In the genomic region with DNA sequence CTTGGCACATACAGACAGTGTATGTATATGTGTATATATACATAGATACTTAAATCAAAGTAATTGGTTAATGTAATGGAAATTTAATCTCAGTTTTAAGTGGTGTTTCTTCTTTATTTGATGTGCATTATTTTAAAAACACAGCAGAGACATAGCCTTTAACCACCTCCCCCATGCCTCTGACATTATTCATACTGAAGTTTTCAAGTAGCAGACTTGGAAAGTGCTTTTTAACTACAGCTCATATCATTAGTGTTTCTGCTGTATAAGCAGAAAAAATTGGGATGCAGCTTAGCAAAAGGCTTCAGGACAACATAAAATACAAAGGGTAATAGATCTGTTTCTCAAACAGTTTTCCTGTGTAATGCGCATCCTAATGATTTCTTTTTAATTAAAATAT, we compare ENCODE assay signal across 11 cellular contexts. TPM values are rescaled to one million over a fixed set of nuclear protein-coding genes. Genes with fewer than 3 reads are reported as not detected.
DNase-seq lines count a peak whose midpoint lies in the region; ATAC-seq and TF ChIP-seq lines count a peak whose summit lies in the region.
"Had no signal": no experiment of that assay in that cellular context is flagged by ENCODE, and none has a peak within 500 bp of the region (broad histone marks: within the 10 kb centered on the region; RNA-seq: fewer than 3 reads in every experiment).

No MANE protein-coding gene starts in this region.

- H3K4me2 ChIP-seq in mammary epithelial cell (ENCODE audit: insufficient read depth, low read depth, low read length) (peak overlapping the region; percentile 5), SU-DHL-6 (ENCODE audit: low read depth, low read length, poor library complexity, severe bottlenecking) (peak overlapping the region; percentile 10)

- H3K4me3 ChIP-seq in mammary epithelial cell (replicated peaks in 1 of 3; ENCODE audit: insufficient read depth in 1 of 3, low read depth in 2 of 3, low read length in 3 of 3) (no peak overlapping the region), breast epithelium (no peak overlapping the region), SU-DHL-6 (ENCODE audit: insufficient read depth, low read length, poor library complexity, severe bottlenecking) (no peak overlapping the region), fibroblast of mammary gland (ENCODE audit: control insufficient read depth, low read depth, low read length) (no peak overlapping the region), spleen (peak overlapping the region in 1 of 8 donors; percentile 18), body of pancreas (no peak overlapping the region)
- H3K4me3 ChIP-seq: upper lobe of left lung had no signal

- no peaks in the 10 kb centered on the region for H3K9me2 ChIP-seq in SU-DHL-6 (replicated peaks; ENCODE audit: insufficient read depth, low read length)

- DNase-seq in mammary epithelial cell (no peak), breast epithelium (ENCODE audit: low spot score in 2 of 2) (no peak), fibroblast of mammary gland (ENCODE audit: low read depth) (peak; percentile 56), spleen (no peak), GDM1 (lab: John Stamatoyannopoulos, UW) (no peak), body of pancreas (no peak)
- DNase-seq: NCI-H1694, upper lobe of left lung had no signal

- no peaks in the 10 kb centered on the region for H3K27me3 ChIP-seq in mammary epithelial cell (ENCODE audit: insufficient read depth, low read length)
- H3K27me3 ChIP-seq in breast epithelium = no peaks in the 10 kb centered on the region
- no peaks in the 10 kb centered on the region for H3K27me3 ChIP-seq in SU-DHL-6 (ENCODE audit: low read length)
- no peaks in the 10 kb centered on the region for H3K27me3 ChIP-seq in spleen (replicated peaks in 1 of 7)
- no peaks in the 10 kb centered on the region for H3K27me3 ChIP-seq in body of pancreas
- H3K27me3 ChIP-seq: upper lobe of left lung had no signal

- no peaks in the 10 kb centered on the region for H3K9me3 ChIP-seq in mammary epithelial cell (replicated peaks; ENCODE audit: insufficient read depth, low read length)
- no peaks in the 10 kb centered on the region for H3K9me3 ChIP-seq in breast epithelium
- H3K9me3 ChIP-seq in SU-DHL-6 (ENCODE audit: insufficient read depth, low read length) = no peaks in the 10 kb centered on the region
- peaks cover 0 to 14% (median 9%) of the 10 kb centered on the region in 8 donors for H3K9me3 ChIP-seq in spleen
- no peaks in the 10 kb centered on the region for H3K9me3 ChIP-seq in body of pancreas
- H3K9me3 ChIP-seq: upper lobe of left lung had no signal

- H3K4me1 ChIP-seq in mammary epithelial cell (ENCODE audit: insufficient read depth, low read length) (peaks cover 36% of the 10 kb centered on the region), breast epithelium (peaks cover 0 to 4% of the 10 kb centered on the region in 2 donors), spleen (peaks cover 15 to 58% (median 31%) of the 10 kb centered on the region in 6 donors), body of pancreas (no peaks in the 10 kb centered on the region)

- H3K9ac ChIP-seq in mammary epithelial cell (ENCODE audit: insufficient read depth, low read length) = no peak overlapping the region
- no peak overlapping the region for H3K9ac ChIP-seq in SU-DHL-6 (ENCODE audit: low read length)

- H3F3A ChIP-seq in SU-DHL-6 (ENCODE audit: insufficient read depth) = no peaks in the 10 kb centered on the region

- BruUV-seq in mammary epithelial cell (replicated peaks; lab: Mats Ljungman, UMichigan) = no TSS peak

- intact Hi-C loops in mammary epithelial cell (cut with micrococcal nuclease) = no loop called here
- intact Hi-C loops in breast epithelium (cut with DNase I; ENCODE audit: low total_unique reads) = no loop called here
- intact Hi-C loops in spleen (cut with DNase I; ENCODE audit: low total_unique reads) = no loop called here
- intact Hi-C loops in body of pancreas (cut with DNase I) = no loop called here

- H3K79me2 ChIP-seq in mammary epithelial cell (ENCODE audit: insufficient read depth, low read length) = no peaks in the 10 kb centered on the region
- H3K79me2 ChIP-seq in SU-DHL-6 (ENCODE audit: insufficient read depth, low read length) = no peaks in the 10 kb centered on the region

- CTCF ChIA-PET in mammary epithelial cell (lab: Charles Lee; ENCODE audit: low non-redundant PET) = no interaction called here

- TF ChIP-seq CTCF in mammary epithelial cell (conservative IDR thresholded peaks at IDR 0.05 in 1 of 2, IDR thresholded peaks at IDR 0.05 in 1 of 2; ENCODE audit: extremely low read depth in 1 of 2, insufficient read depth in 1 of 2, low read depth in 1 of 2, low read length in 2 of 2) (no peak), breast epithelium (IDR thresholded peaks at IDR 0.05) (no peak), SU-DHL-6 (IDR thresholded peaks at IDR 0.05; ENCODE audit: insufficient read depth, low read length, poor library complexity, severe bottlenecking) (no peak), fibroblast of mammary gland (conservative IDR thresholded peaks at IDR 0.05; ENCODE audit: control insufficient read depth, insufficient read depth, low read depth, low read length) (no peak), spleen (IDR thresholded peaks at IDR 0.05 in 8 of 11, conservative IDR thresholded peaks at IDR 0.05 in 3 of 11) (no peak), body of pancreas (IDR thresholded peaks at IDR 0.05) (no peak)

- H3K27ac ChIP-seq in mammary epithelial cell (ENCODE audit: insufficient read depth, low read depth, low read length) (no peak overlapping the region), breast epithelium (no peak overlapping the region), SU-DHL-6 (ENCODE audit: low read depth, low read length) (peak overlapping the region; percentile 43; the same call in 1 of the 2 replicates), spleen (peak overlapping the region; percentile 15 to 81 (median 80)), body of pancreas (no peak overlapping the region)
- H3K27ac ChIP-seq: epithelial cell of prostate had no signal

- dilution Hi-C loops in mammary epithelial cell (cut with HindIII; ENCODE audit: low sequenced_read_pairs) = no loop called here

- TF ChIP-seq POLR2A in breast epithelium (IDR thresholded peaks at IDR 0.05) (no peak), spleen (IDR thresholded peaks at IDR 0.05) (no peak), body of pancreas (IDR thresholded peaks at IDR 0.05) (no peak)

- 95% methylated on average over 1 of the region's 1 CpG for WGBS in mammary epithelial cell (ENCODE audit: low coverage, missing lambda C conversion rate)
- WGBS in spleen, 5 donors = 77 to 88% (median 86%) methylated on average over 1 of the region's 1 CpG
- 85 to 92% methylated on average over 1 of the region's 1 CpG for WGBS in body of pancreas, 2 donors

- no peak for ATAC-seq in body of pancreas
- ATAC-seq in HG02885 (IDR thresholded peaks at IDR 0.05; ENCODE audit: poor library complexity, unreplicated experiment) = no peak

- in situ Hi-C loops in mammary epithelial cell (cut with MboI; ENCODE audit: low sequenced_read_pairs in 2 of 2) = no loop called here

- H2AFZ ChIP-seq in mammary epithelial cell (ENCODE audit: low read depth, low read length) = no peak overlapping the region
- no peak overlapping the region for H2AFZ ChIP-seq in SU-DHL-6 (ENCODE audit: low read depth, low read length, severe bottlenecking)

- no peaks in the 10 kb centered on the region for H4K20me1 ChIP-seq in mammary epithelial cell (ENCODE audit: insufficient read depth, low read length)
- no peaks in the 10 kb centered on the region for H4K20me1 ChIP-seq in SU-DHL-6 (ENCODE audit: low read depth, low read length)

- no peaks in the 10 kb centered on the region for H3K36me3 ChIP-seq in mammary epithelial cell (ENCODE audit: insufficient read depth, low read length)
- no peaks in the 10 kb centered on the region for H3K36me3 ChIP-seq in breast epithelium
- H3K36me3 ChIP-seq in SU-DHL-6 (ENCODE audit: low read length) = 0 out of 2 replicates have a peak, but pooled peaks cover 4% of the 10 kb centered on the region
- no peaks in the 10 kb centered on the region for H3K36me3 ChIP-seq in spleen
- H3K36me3 ChIP-seq in body of pancreas (replicated peaks in 1 of 2; ENCODE audit: insufficient read depth in 1 of 2, low read depth in 2 of 2) = no peaks in the 10 kb centered on the region
- H3K36me3 ChIP-seq: upper lobe of left lung had no signal

RNA-seq across cellular contexts. Expression of a gene that starts 52.1 kb away (rescaled TPM):
- total RNA-seq in mammary epithelial cell (10 to 100 TPM; 12.4 to 17.0 TPM), breast epithelium (1 to 10 TPM; 3.0 to 6.9 (median 4.5) TPM), spleen (10 to 100 TPM; 25.9 to 46.6 (median 32.6) TPM), body of pancreas (1 to 10 TPM; 1.3 to 4.3 TPM)
- polyA plus RNA-seq in mammary epithelial cell (2.9 TPM), spleen (10 to 100 TPM in 2 of 3 donors, 1 to 10 TPM in 1; 8.5 to 15.4 (median 11.9) TPM)
- polyA minus RNA-seq in mammary epithelial cell = 0.26 TPM

Comparison
In these comparisons a context has a peak if more than half of its experiments do, and no peak if none do; other contexts are left out.
1. H3K27ac ChIP-seq: peak in SU-DHL-6 (single experiment) and spleen (8 of 8); none in mammary epithelial cell (single experiment), breast epithelium (0 of 2) and body of pancreas (0 of 4).